1 cellular context compared by ENCODE assay signal in genomic region chr1:100038401-100039306, GRCh38.
TF ChIP-seq lines count a peak whose summit lies in the region.

No MANE protein-coding gene starts in this region.

TF ChIP-seq in HepG2, 621 proteins besides CTCF, POLR2A, EP300 and RAD21 (continued from another document):
- 0 out of 2 replicates have a peak, but pooled peaks have one; percentile 13 for TF ChIP-seq GATAD2A (CRISPR knock-in tag; IDR thresholded peaks at IDR 0.05)
- peak; percentile 67; the same call in 1 of the 2 replicates for TF ChIP-seq ZNF446 (CRISPR knock-in tag; IDR thresholded peaks at IDR 0.05)
- TF ChIP-seq ZNF580 (CRISPR knock-in tag; IDR thresholded peaks at IDR 0.05; ENCODE audit: borderline replicate concordance, low read depth): 0 out of 2 replicates have a peak, but pooled peaks have one; percentile 3
- no peak for TF ChIP-seq FOXK1 (CRISPR knock-in tag; IDR thresholded peaks at IDR 0.05; ENCODE audit: borderline replicate concordance, low read depth)
- TF ChIP-seq ZNF280B (CRISPR knock-in tag; IDR thresholded peaks at IDR 0.05; ENCODE audit: borderline replicate concordance): no peak
- TF ChIP-seq, protein P1, sequence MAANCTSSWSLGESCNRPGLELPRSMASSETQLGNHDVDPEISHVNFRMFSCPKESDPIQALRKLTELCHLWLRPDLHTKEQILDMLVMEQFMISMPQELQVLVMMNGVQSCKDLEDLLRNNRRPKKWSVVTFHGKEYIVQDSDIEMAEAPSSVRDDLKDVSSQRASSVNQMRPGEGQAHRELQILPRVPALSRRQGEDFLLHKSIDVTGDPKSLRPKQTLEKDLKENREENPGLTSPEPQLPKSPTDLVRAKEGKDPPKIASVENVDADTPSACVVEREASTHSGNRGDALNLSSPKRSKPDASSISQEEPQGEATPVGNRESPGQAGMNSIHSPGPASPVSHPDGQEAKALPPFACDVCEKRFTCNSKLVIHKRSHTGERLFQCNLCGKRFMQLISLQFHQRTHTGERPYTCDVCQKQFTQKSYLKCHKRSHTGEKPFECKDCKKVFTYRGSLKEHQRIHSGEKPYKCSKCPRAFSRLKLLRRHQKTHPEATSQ (CRISPR knock-in tag; IDR thresholded peaks at IDR 0.05; ENCODE audit: borderline replicate concordance): 0 out of 2 replicates have a peak, but pooled peaks have one; percentile 11
- peak; percentile 40 for TF ChIP-seq ZNF770 (CRISPR knock-in tag; IDR thresholded peaks at IDR 0.05)
- peak; percentile 79 for TF ChIP-seq RBFOX2 (IDR thresholded peaks at IDR 0.05; ENCODE audit: low read depth, low read length)
- no peak for TF ChIP-seq ATRX (CRISPR knock-in tag; IDR thresholded peaks at IDR 0.05; ENCODE audit: borderline replicate concordance)
- peak; percentile 58; the same call in 1 of the 2 replicates for TF ChIP-seq ZNF777 (CRISPR knock-in tag; IDR thresholded peaks at IDR 0.05)
- TF ChIP-seq, protein P2, sequence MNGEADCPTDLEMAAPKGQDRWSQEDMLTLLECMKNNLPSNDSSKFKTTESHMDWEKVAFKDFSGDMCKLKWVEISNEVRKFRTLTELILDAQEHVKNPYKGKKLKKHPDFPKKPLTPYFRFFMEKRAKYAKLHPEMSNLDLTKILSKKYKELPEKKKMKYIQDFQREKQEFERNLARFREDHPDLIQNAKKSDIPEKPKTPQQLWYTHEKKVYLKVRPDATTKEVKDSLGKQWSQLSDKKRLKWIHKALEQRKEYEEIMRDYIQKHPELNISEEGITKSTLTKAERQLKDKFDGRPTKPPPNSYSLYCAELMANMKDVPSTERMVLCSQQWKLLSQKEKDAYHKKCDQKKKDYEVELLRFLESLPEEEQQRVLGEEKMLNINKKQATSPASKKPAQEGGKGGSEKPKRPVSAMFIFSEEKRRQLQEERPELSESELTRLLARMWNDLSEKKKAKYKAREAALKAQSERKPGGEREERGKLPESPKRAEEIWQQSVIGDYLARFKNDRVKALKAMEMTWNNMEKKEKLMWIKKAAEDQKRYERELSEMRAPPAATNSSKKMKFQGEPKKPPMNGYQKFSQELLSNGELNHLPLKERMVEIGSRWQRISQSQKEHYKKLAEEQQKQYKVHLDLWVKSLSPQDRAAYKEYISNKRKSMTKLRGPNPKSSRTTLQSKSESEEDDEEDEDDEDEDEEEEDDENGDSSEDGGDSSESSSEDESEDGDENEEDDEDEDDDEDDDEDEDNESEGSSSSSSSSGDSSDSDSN (CRISPR knock-in tag; IDR thresholded peaks at IDR 0.05): peak; percentile 88
- no peak for TF ChIP-seq FOXP1 (IDR thresholded peaks at IDR 0.05)
- no peak for TF ChIP-seq FOXP1 (CRISPR knock-in tag; IDR thresholded peaks at IDR 0.05)
- peak; percentile 32; the same call in 1 of the 2 replicates for TF ChIP-seq PRDM15 (CRISPR knock-in tag; IDR thresholded peaks at IDR 0.05)
- TF ChIP-seq ZNF513 (CRISPR knock-in tag; conservative IDR thresholded peaks at IDR 0.05): no peak
- 0 out of 2 replicates have a peak, but pooled peaks have one; percentile 12 for TF ChIP-seq ZNF746 (CRISPR knock-in tag; IDR thresholded peaks at IDR 0.05)
- TF ChIP-seq GZF1 (CRISPR knock-in tag; IDR thresholded peaks at IDR 0.05): peak; percentile 71; the same call in 1 of the 2 replicates
- TF ChIP-seq ZNF235 (CRISPR knock-in tag; IDR thresholded peaks at IDR 0.05; ENCODE audit: borderline replicate concordance): no peak
- TF ChIP-seq ZNF792 (CRISPR knock-in tag; IDR thresholded peaks at IDR 0.05): no peak; the same call in 1 of the 2 replicates
- TF ChIP-seq, protein P3, sequence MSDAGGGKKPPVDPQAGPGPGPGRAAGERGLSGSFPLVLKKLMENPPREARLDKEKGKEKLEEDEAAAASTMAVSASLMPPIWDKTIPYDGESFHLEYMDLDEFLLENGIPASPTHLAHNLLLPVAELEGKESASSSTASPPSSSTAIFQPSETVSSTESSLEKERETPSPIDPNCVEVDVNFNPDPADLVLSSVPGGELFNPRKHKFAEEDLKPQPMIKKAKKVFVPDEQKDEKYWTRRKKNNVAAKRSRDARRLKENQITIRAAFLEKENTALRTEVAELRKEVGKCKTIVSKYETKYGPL (CRISPR knock-in tag; IDR thresholded peaks at IDR 0.05): no peak
- 0 out of 2 replicates have a peak, but pooled peaks have one; percentile 12 for TF ChIP-seq ZNF672 (CRISPR knock-in tag; IDR thresholded peaks at IDR 0.05)
- 0 out of 2 replicates have a peak, but pooled peaks have one; percentile 18 for TF ChIP-seq MED13 (CRISPR knock-in tag; IDR thresholded peaks at IDR 0.05)
- no peak for TF ChIP-seq ZHX2 (IDR thresholded peaks at IDR 0.05; ENCODE audit: low read depth)
- TF ChIP-seq ZHX2 (CRISPR knock-in tag; IDR thresholded peaks at IDR 0.05; ENCODE audit: borderline replicate concordance): peak; percentile 34; the same call in 1 of the 2 replicates
